Comparison of ENCODE assay signal across 8 cellular contexts in the genomic region with DNA sequence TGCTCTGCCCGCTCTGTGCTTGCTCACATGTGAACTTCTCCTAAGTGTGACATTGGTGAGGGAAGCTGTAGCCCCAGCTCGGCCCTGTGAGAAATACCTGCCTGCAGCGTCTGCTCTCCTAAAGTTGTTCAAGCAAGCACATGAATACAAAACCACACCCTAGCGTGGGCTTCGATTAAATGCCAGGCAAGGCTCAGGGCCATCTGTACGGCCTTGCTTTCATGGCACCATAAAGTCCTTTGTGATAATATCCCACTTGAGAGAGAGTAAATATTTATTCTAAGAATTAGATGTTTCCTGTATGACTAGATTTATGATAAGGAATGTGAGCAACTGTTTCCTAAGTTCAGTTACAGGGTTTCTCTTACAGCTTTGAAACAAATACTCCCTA.
DNase-seq lines count a peak whose midpoint lies in the region; ATAC-seq and TF ChIP-seq lines count a peak whose summit lies in the region.

No MANE protein-coding gene starts in this region.

- peak overlapping the region; percentile 22 to 38 for H3K27ac ChIP-seq in thoracic aorta

- H3K9me3 ChIP-seq in Caco-2 (0 out of 2 replicates have a peak, but pooled peaks cover 4% of the 10 kb centered on the region), thoracic aorta (no peaks in the 10 kb centered on the region)

- intact Hi-C loops in Caco-2 (cut with micrococcal nuclease; ENCODE audit: unreplicated experiment): loop anchor here (2.0 kb wide), 1 partner anchor 56 kb away; no protein-coding TSS in a partner anchor

- no TSS peak for BruUV-seq in Caco-2 (replicated peaks; lab: Mats Ljungman, UMichigan)

- POLR2A ChIA-PET in Caco-2 (lab: Charles Lee): interaction anchor here (0.8 to 0.9 kb wide), 2 partner anchors 9 to 84 kb away, joined by 3 to 9 read pairs; no protein-coding TSS in a partner anchor

- ATAC-seq in thoracic aorta (ENCODE audit: insufficient number of reproducible peaks, low FRiP score, low read depth) (no peak), HG02798 (IDR thresholded peaks at IDR 0.05; ENCODE audit: poor library complexity, unreplicated experiment) (no peak), HG03342 (IDR thresholded peaks at IDR 0.05; ENCODE audit: unreplicated experiment) (no peak)

- H3K4me3 Mint-ChIP-seq in Caco-2 (ENCODE audit: unreplicated experiment): peak overlapping the region; percentile 50
- peak overlapping the region; percentile 60 for H3K4me3 Mint-ChIP-seq in activated naive CD8-positive, alpha-beta T cell treated with anti-CD3 and anti-CD28 coated beads for 36 hours

- H3K4me1 Mint-ChIP-seq in Caco-2 (ENCODE audit: low read depth, unreplicated experiment): peaks cover 54% of the 10 kb centered on the region
- H3K4me1 Mint-ChIP-seq in activated naive CD8-positive, alpha-beta T cell treated with anti-CD3 and anti-CD28 coated beads for 36 hours: peaks cover 69% of the 10 kb centered on the region

- H3K4me1 ChIP-seq in Caco-2 (peaks cover 59% of the 10 kb centered on the region), thoracic aorta (ENCODE audit: control insufficient read depth in 1 of 2, low read depth in 2 of 2) (peaks cover 79 to 89% of the 10 kb centered on the region in 2 donors)

- H3K4me3 ChIP-seq in Caco-2 (ENCODE audit: low read depth, low read length): no peak overlapping the region
- peak overlapping the region; percentile 5 for H3K4me3 ChIP-seq in thoracic aorta

- TF ChIP-seq CTCF in Caco-2 (IDR thresholded peaks at IDR 0.05; ENCODE audit: insufficient read depth in 1 of 2, low read depth in 1 of 2, low read length in 1 of 2, severe bottlenecking in 1 of 2, unreplicated experiment in 1 of 2) (no peak), thoracic aorta (IDR thresholded peaks at IDR 0.05) (no peak)

- DNase-seq in Caco-2: peak; percentile 78 to 89
- DNase-seq in NCI-H2081 (lab: John Stamatoyannopoulos, UW): peak; percentile 8 to 52
- no peak for DNase-seq in activated naive CD8-positive, alpha-beta T cell treated with anti-CD3 and anti-CD28 coated beads for 36 hours
- DNase-seq in left kidney (ENCODE audit: low read depth, low spot score): peak; percentile 85
- DNase-seq in thoracic aorta (ENCODE audit: low spot score): no peak
- DNase-seq in effector CD8-positive, alpha-beta T cell (lab: John Stamatoyannopoulos, UW): no peak

- CTCF ChIA-PET in Caco-2 (lab: Charles Lee): interaction anchor here (1.0 to 4.0 kb wide), 3 partner anchors 15 to 100 kb away, joined by 3 to 24 read pairs (median 3); no protein-coding TSS in a partner anchor

- H3K27me3 ChIP-seq in Caco-2 (replicated peaks; ENCODE audit: control insufficient read depth, insufficient read depth, low read length): no peaks in the 10 kb centered on the region
- H3K27me3 ChIP-seq in thoracic aorta (replicated peaks; ENCODE audit: insufficient read depth): no peaks in the 10 kb centered on the region

- peaks cover 6% of the 10 kb centered on the region for H3K36me3 Mint-ChIP-seq in Caco-2 (ENCODE audit: insufficient read depth, unreplicated experiment)
- peaks cover 31% of the 10 kb centered on the region for H3K36me3 Mint-ChIP-seq in activated naive CD8-positive, alpha-beta T cell treated with anti-CD3 and anti-CD28 coated beads for 36 hours

- H3K27me3 Mint-ChIP-seq in Caco-2 (ENCODE audit: insufficient read depth, unreplicated experiment): no peaks in the 10 kb centered on the region
- no peaks in the 10 kb centered on the region for H3K27me3 Mint-ChIP-seq in activated naive CD8-positive, alpha-beta T cell treated with anti-CD3 and anti-CD28 coated beads for 36 hours

- no peaks in the 10 kb centered on the region for H3K9me3 Mint-ChIP-seq in Caco-2 (ENCODE audit: unreplicated experiment)
- H3K9me3 Mint-ChIP-seq in activated naive CD8-positive, alpha-beta T cell treated with anti-CD3 and anti-CD28 coated beads for 36 hours: peaks cover 1% of the 10 kb centered on the region

- H3K36me3 ChIP-seq in Caco-2 (ENCODE audit: control insufficient read depth, insufficient read depth, low read length): no peaks in the 10 kb centered on the region
- peaks cover 12% of the 10 kb centered on the region for H3K36me3 ChIP-seq in thoracic aorta

- H3K27ac Mint-ChIP-seq in Caco-2 (ENCODE audit: unreplicated experiment): peak overlapping the region; percentile 80
- H3K27ac Mint-ChIP-seq in activated naive CD8-positive, alpha-beta T cell treated with anti-CD3 and anti-CD28 coated beads for 36 hours: peak overlapping the region; percentile 82

Comparison
In these comparisons a context has a peak if more than half of its experiments do, and no peak if none do; other contexts are left out.
1. DNase-seq: peak in Caco-2 (2 of 2), NCI-H2081 (2 of 2) and left kidney (single experiment); none in activated naive CD8-positive, alpha-beta T cell treated with anti-CD3 and anti-CD28 coated beads for 36 hours (single experiment), thoracic aorta (single experiment) and effector CD8-positive, alpha-beta T cell (single experiment).